ENCODE assay signal across 26 cellular contexts in the genomic region with DNA sequence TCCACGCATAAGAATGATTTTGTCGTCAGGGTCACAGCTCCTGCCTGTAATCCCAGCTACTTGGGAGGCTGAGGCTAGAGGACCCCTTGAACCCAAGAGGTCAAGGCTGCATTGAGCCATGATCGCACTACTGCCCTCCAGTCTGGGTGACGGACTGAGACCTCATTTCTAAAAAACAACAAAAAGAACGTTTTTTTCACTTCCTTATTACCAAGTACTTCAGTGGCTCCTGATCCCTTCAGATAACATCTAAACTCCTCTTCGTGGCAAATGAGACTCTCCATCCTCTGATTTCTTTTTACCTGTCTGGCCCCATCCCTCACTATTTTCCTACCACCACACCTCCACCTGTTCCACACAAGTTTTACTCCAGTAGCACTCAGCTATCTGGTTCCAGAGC.
DNase-seq lines count a peak whose midpoint lies in the region; ATAC-seq, FAIRE-seq and TF ChIP-seq lines count a peak whose summit lies in the region.
"Had no signal": no experiment of that assay in that cellular context is flagged by ENCODE, and none has a peak within 500 bp of the region (broad histone marks: within the 10 kb centered on the region; RNA-seq: fewer than 3 reads in every experiment).

No MANE protein-coding gene starts in this region.

- peaks cover 2 to 4% of the 10 kb centered on the region in 2 donors for H3K36me3 Mint-ChIP-seq in stimulated activated naive B cell treated with anti-CD40 and anti-IgM and Interleukin-4, amounts not matched to agents 10 μg/mL and 1 μg/mL and 100 μg/mL, for 72 hours
- H3K36me3 Mint-ChIP-seq in effector memory CD8-positive, alpha-beta T cell (ENCODE audit: insufficient read depth), result no peaks in the 10 kb centered on the region

- H2AFZ ChIP-seq in Loucy (ENCODE audit: low read length) (peak overlapping the region; percentile 29; the same call in 1 of the 2 replicates), SU-DHL-6 (ENCODE audit: low read depth, low read length, severe bottlenecking) (peak overlapping the region; percentile 94)
- H2AFZ ChIP-seq: GM23248 had no signal

- H3K4me1 ChIP-seq in Loucy (ENCODE audit: insufficient read depth, low read length, poor library complexity, severe bottlenecking) (peaks cover 17% of the 10 kb centered on the region), foreskin keratinocyte (peaks cover 10% of the 10 kb centered on the region)
- H3K4me1 ChIP-seq: BE2C had no signal

- FAIRE-seq in GM12892 (lab: Jason Lieb, UNC), result peak; percentile 9
- FAIRE-seq: A549, D721Med had no signal

- no peak overlapping the region for H3K4me3 Mint-ChIP-seq in stimulated activated naive B cell treated with anti-CD40 and anti-IgM and Interleukin-4, amounts not matched to agents 10 μg/mL and 1 μg/mL and 100 μg/mL, for 72 hours
- no peak overlapping the region for H3K4me3 Mint-ChIP-seq in effector memory CD8-positive, alpha-beta T cell

- H3K4me2 ChIP-seq in Loucy (ENCODE audit: low read depth, low read length, poor library complexity, severe bottlenecking) (no peak overlapping the region), SU-DHL-6 (ENCODE audit: low read depth, low read length, poor library complexity, severe bottlenecking) (peak overlapping the region; percentile 24)
- H3K4me2 ChIP-seq: A549, SK-N-SH had no signal

- no peaks in the 10 kb centered on the region for H3K27me3 ChIP-seq in Loucy (ENCODE audit: insufficient read depth, low read length, poor library complexity, severe bottlenecking)
- no peaks in the 10 kb centered on the region for H3K27me3 ChIP-seq in SU-DHL-6 (ENCODE audit: low read length)
- H3K27me3 ChIP-seq in foreskin keratinocyte, result no peaks in the 10 kb centered on the region
- H3K27me3 ChIP-seq: BE2C, MG63 had no signal

- H3K4me3 ChIP-seq in Loucy (ENCODE audit: low read length, poor library complexity, severe bottlenecking), result no peak overlapping the region
- no peak overlapping the region for H3K4me3 ChIP-seq in SU-DHL-6 (ENCODE audit: insufficient read depth, low read length, poor library complexity, severe bottlenecking)
- H3K4me3 ChIP-seq: A549, GM23248, MG63 had no signal

- H3F3A ChIP-seq in Loucy (ENCODE audit: low read depth), result peaks cover 1% of the 10 kb centered on the region; the same call in 1 of the 2 replicates
- no peaks in the 10 kb centered on the region for H3F3A ChIP-seq in SU-DHL-6 (ENCODE audit: insufficient read depth)

- no peaks in the 10 kb centered on the region for H3K9me2 ChIP-seq in Loucy (replicated peaks; ENCODE audit: low read depth, low read length)
- no peaks in the 10 kb centered on the region for H3K9me2 ChIP-seq in SU-DHL-6 (replicated peaks; ENCODE audit: insufficient read depth, low read length)
- H3K9me2 ChIP-seq: SK-N-SH had no signal

- H3K4me1 Mint-ChIP-seq in stimulated activated naive B cell treated with anti-CD40 and anti-IgM and Interleukin-4, amounts not matched to agents 10 μg/mL and 1 μg/mL and 100 μg/mL, for 72 hours, result peaks cover 10 to 22% of the 10 kb centered on the region in 2 donors
- H3K4me1 Mint-ChIP-seq in effector memory CD8-positive, alpha-beta T cell (ENCODE audit: low read depth in 2 of 2), result no peaks in the 10 kb centered on the region

- H3K9ac ChIP-seq in Loucy (ENCODE audit: low read depth, low read length, poor library complexity, severe bottlenecking) (no peak overlapping the region), SU-DHL-6 (ENCODE audit: low read length) (peak overlapping the region; percentile 11; the same call in 1 of the 2 replicates)
- H3K9ac ChIP-seq: GM23248, SK-N-SH had no signal

- peak; percentile 53 to 58 for ATAC-seq in stimulated activated naive B cell treated with anti-CD40 and anti-IgM and Interleukin-4, amounts not matched to agents 10 μg/mL and 1 μg/mL and 100 μg/mL, for 72 hours (replicated peaks)
- ATAC-seq in foreskin keratinocyte (no peak), GM21447 (IDR thresholded peaks at IDR 0.05; ENCODE audit: unreplicated experiment) (no peak)
- no peak for ATAC-seq in effector memory CD8-positive, alpha-beta T cell (replicated peaks)
- ATAC-seq: A549 had no signal

- no peak overlapping the region for H3K27ac Mint-ChIP-seq in stimulated activated naive B cell treated with anti-CD40 and anti-IgM and Interleukin-4, amounts not matched to agents 10 μg/mL and 1 μg/mL and 100 μg/mL, for 72 hours
- no peak overlapping the region for H3K27ac Mint-ChIP-seq in effector memory CD8-positive, alpha-beta T cell

- no peaks in the 10 kb centered on the region for H3K27me3 Mint-ChIP-seq in stimulated activated naive B cell treated with anti-CD40 and anti-IgM and Interleukin-4, amounts not matched to agents 10 μg/mL and 1 μg/mL and 100 μg/mL, for 72 hours
- H3K27me3 Mint-ChIP-seq in effector memory CD8-positive, alpha-beta T cell, result no peaks in the 10 kb centered on the region

- H3K9me3 Mint-ChIP-seq in stimulated activated naive B cell treated with anti-CD40 and anti-IgM and Interleukin-4, amounts not matched to agents 10 μg/mL and 1 μg/mL and 100 μg/mL, for 72 hours, result no peaks in the 10 kb centered on the region
- no peaks in the 10 kb centered on the region for H3K9me3 Mint-ChIP-seq in effector memory CD8-positive, alpha-beta T cell

- no peaks in the 10 kb centered on the region for H4K20me1 ChIP-seq in Loucy (ENCODE audit: insufficient read depth, low read length, poor library complexity, severe bottlenecking)
- no peaks in the 10 kb centered on the region for H4K20me1 ChIP-seq in SU-DHL-6 (ENCODE audit: low read depth, low read length)

- no peaks in the 10 kb centered on the region for H3K79me2 ChIP-seq in Loucy (ENCODE audit: insufficient read depth, low read length)
- no peaks in the 10 kb centered on the region for H3K79me2 ChIP-seq in SU-DHL-6 (ENCODE audit: insufficient read depth, low read length)

- H3K27ac ChIP-seq in SU-DHL-6 (ENCODE audit: low read depth, low read length) (no peak overlapping the region), foreskin keratinocyte (no peak overlapping the region)
- H3K27ac ChIP-seq: A549, GM23248, RWPE1 had no signal

- DNase-seq in GM12892 (ENCODE audit: insufficient read length) (no peak), foreskin keratinocyte (no peak)
- DNase-seq in stimulated activated naive B cell treated with anti-CD40 and anti-IgM and Interleukin-4, amounts not matched to agents 10 μg/mL and 1 μg/mL and 100 μg/mL, for 72 hours, result no peak
- no peak for DNase-seq in effector memory CD8-positive, alpha-beta T cell
- DNase-seq: BE2C; DMS53; GDM1; GM23248; HCEC 1CT; Kasumi-1; MG63; NCI-H1092 treated with DMSO at 0.1 percent for 48 hours; NCI-H1436 treated with DMSO at 0.1 percent for 48 hours; NCI-H2029; NCI-H2227 treated with DMSO at 0.1 percent for 48 hours; NCI-H524; NCI-H774; NK-92 treated with Interleukin-12 subunit alpha and Interleukin-12 subunit beta, amount 100 ng/mL, for 24 hours; SHP77 treated with DMSO at 0.1 percent for 48 hours; SK-N-SH had no signal

- TF ChIP-seq CTCF in Loucy (conservative IDR thresholded peaks at IDR 0.05; ENCODE audit: low read length), result no peak
- TF ChIP-seq CTCF in SU-DHL-6 (IDR thresholded peaks at IDR 0.05; ENCODE audit: insufficient read depth, low read length, poor library complexity, severe bottlenecking), result no peak
- TF ChIP-seq CTCF in foreskin keratinocyte (conservative IDR thresholded peaks at IDR 0.05), result no peak

- TF ChIP-seq POLR2A in GM12892 (IDR thresholded peaks at IDR 0.05; ENCODE audit: low read depth, low read length), result no peak

- no peaks in the 10 kb centered on the region for H3K36me3 ChIP-seq in Loucy (ENCODE audit: insufficient read depth, low read length)
- no peaks in the 10 kb centered on the region for H3K36me3 ChIP-seq in SU-DHL-6 (ENCODE audit: low read length)
- H3K36me3 ChIP-seq: BE2C, MG63 had no signal

- H3K9me3 ChIP-seq in Loucy (ENCODE audit: insufficient read depth, low read depth, low read length) (no peaks in the 10 kb centered on the region), SU-DHL-6 (ENCODE audit: insufficient read depth, low read length) (no peaks in the 10 kb centered on the region)
- H3K9me3 ChIP-seq: A549, BE2C, MG63, SK-N-SH had no signal

Comparison
In these comparisons a context has a peak if more than half of its experiments do, and no peak if none do; other contexts are left out.
1. ATAC-seq: peak in stimulated activated naive B cell treated with anti-CD40 and anti-IgM and Interleukin-4, amounts not matched to agents 10 μg/mL and 1 μg/mL and 100 μg/mL, for 72 hours (2 of 2); none in foreskin keratinocyte (single experiment), GM21447 (single experiment) and effector memory CD8-positive, alpha-beta T cell (single experiment).